Comparison of ENCODE assay signal across 15 cellular contexts in genomic region chr14:90319634-90320541, GRCh38. TPM values are rescaled to one million over a fixed set of nuclear protein-coding genes. Genes with fewer than 3 reads are reported as not detected.
A peak's percentile ranks its signal among the peaks of the same experiment; 100 is the strongest.
DNase-seq lines count a peak whose midpoint lies in the region; ATAC-seq lines count a peak whose summit lies in the region.
"Had no signal": no experiment of that assay in that cellular context is flagged by ENCODE, and none has a peak within 500 bp of the region (broad histone marks: within the 10 kb centered on the region; RNA-seq: fewer than 3 reads in every experiment).

No MANE protein-coding gene starts in this region.

- peaks cover 33% of the 10 kb centered on the region for H3K36me3 Mint-ChIP-seq in activated naive CD4-positive, alpha-beta T cell treated with anti-CD3 and anti-CD28 coated beads for 36 hours (ENCODE audit: low read depth)
- peaks cover 34% of the 10 kb centered on the region for H3K36me3 Mint-ChIP-seq in activated CD8-positive, alpha-beta T cell treated with anti-CD3 and anti-CD28 coated beads, Interleukin-2, amount 10 ng/mL, durations not matched to agents 7 days and 5 days (ENCODE audit: low read depth)

- no peak for DNase-seq in activated naive CD4-positive, alpha-beta T cell treated with anti-CD3 and anti-CD28 coated beads for 36 hours
- DNase-seq in activated naive CD4-positive, alpha-beta T cell (lab: John Stamatoyannopoulos, UW), result no peak
- peak; percentile 9 for DNase-seq in HCEC 1CT
- no peak for DNase-seq in activated CD8-positive, alpha-beta T cell treated with anti-CD3 and anti-CD28 coated beads, Interleukin-2, amount 10 ng/mL, durations not matched to agents 7 days and 5 days
- no peak for DNase-seq in stimulated activated naive CD8-positive, alpha-beta T cell treated with anti-CD3 and anti-CD28 coated beads, Interleukin-15, Interleukin-2, amounts not matched to agents 100 U/mL and 50 U/mL, for 24 hours
- DNase-seq in SIG-M5 treated with dmso at 0.1 percent for 504 hours (lab: John Stamatoyannopoulos, UW; ENCODE audit: unreplicated experiment), result no peak
- DNase-seq in SKM-1 treated with dmso at 0.1 percent for 144 hours (lab: John Stamatoyannopoulos, UW; ENCODE audit: unreplicated experiment), result no peak
- DNase-seq in DMS79 (lab: John Stamatoyannopoulos, UW), result no peak
- DNase-seq: CD4-positive, CD25-positive, alpha-beta regulatory T cell; KBM-7; NCI-H1436; NCI-H2081; NCI-H748 treated with DMSO at 0.1 percent for 48 hours; PC-9 had no signal

- CTCF ChIA-PET in activated naive CD4-positive, alpha-beta T cell treated with anti-CD3 and anti-CD28 coated beads for 36 hours (lab: Charles Lee), result interaction anchor here (0.6 kb wide), 1 partner anchor 30 kb away, joined by 3 read pairs; no protein-coding TSS in a partner anchor
- CTCF ChIA-PET in activated CD8-positive, alpha-beta T cell treated with anti-CD3 and anti-CD28 coated beads, Interleukin-2, amount 10 ng/mL, durations not matched to agents 7 days and 5 days (lab: Charles Lee), result no interaction called here

- no peaks in the 10 kb centered on the region for H3K27me3 Mint-ChIP-seq in activated naive CD4-positive, alpha-beta T cell treated with anti-CD3 and anti-CD28 coated beads for 36 hours (ENCODE audit: low read depth)
- no peaks in the 10 kb centered on the region for H3K27me3 Mint-ChIP-seq in activated CD8-positive, alpha-beta T cell treated with anti-CD3 and anti-CD28 coated beads, Interleukin-2, amount 10 ng/mL, durations not matched to agents 7 days and 5 days (ENCODE audit: low read depth)
- H3K27me3 Mint-ChIP-seq: B cell; CD4-positive, CD25-positive, alpha-beta regulatory T cell had no signal

- peaks cover 7% of the 10 kb centered on the region for H3K9me3 Mint-ChIP-seq in activated naive CD4-positive, alpha-beta T cell treated with anti-CD3 and anti-CD28 coated beads for 36 hours
- peaks cover 9% of the 10 kb centered on the region for H3K9me3 Mint-ChIP-seq in activated CD8-positive, alpha-beta T cell treated with anti-CD3 and anti-CD28 coated beads, Interleukin-2, amount 10 ng/mL, durations not matched to agents 7 days and 5 days (ENCODE audit: insufficient read depth)
- H3K9me3 Mint-ChIP-seq: CD4-positive, CD25-positive, alpha-beta regulatory T cell had no signal

- H3K27ac Mint-ChIP-seq in activated naive CD4-positive, alpha-beta T cell treated with anti-CD3 and anti-CD28 coated beads for 36 hours, result peak overlapping the region; percentile 87
- peak overlapping the region; percentile 53 for H3K27ac Mint-ChIP-seq in activated CD8-positive, alpha-beta T cell treated with anti-CD3 and anti-CD28 coated beads, Interleukin-2, amount 10 ng/mL, durations not matched to agents 7 days and 5 days
- H3K27ac Mint-ChIP-seq: B cell had no signal

- peaks cover 34% of the 10 kb centered on the region for H3K4me1 Mint-ChIP-seq in activated naive CD4-positive, alpha-beta T cell treated with anti-CD3 and anti-CD28 coated beads for 36 hours (ENCODE audit: low read depth)
- H3K4me1 Mint-ChIP-seq in activated CD8-positive, alpha-beta T cell treated with anti-CD3 and anti-CD28 coated beads, Interleukin-2, amount 10 ng/mL, durations not matched to agents 7 days and 5 days (ENCODE audit: low read depth), result peaks cover 13% of the 10 kb centered on the region

- no peak overlapping the region for H3K4me3 Mint-ChIP-seq in activated naive CD4-positive, alpha-beta T cell treated with anti-CD3 and anti-CD28 coated beads for 36 hours
- no peak overlapping the region for H3K4me3 Mint-ChIP-seq in activated CD8-positive, alpha-beta T cell treated with anti-CD3 and anti-CD28 coated beads, Interleukin-2, amount 10 ng/mL, durations not matched to agents 7 days and 5 days
- H3K4me3 Mint-ChIP-seq: B cell; CD4-positive, CD25-positive, alpha-beta regulatory T cell had no signal

- intact Hi-C loops in activated naive CD4-positive, alpha-beta T cell treated with anti-CD3 and anti-CD28 coated beads for 36 hours (cut with micrococcal nuclease), result loop anchor here (1.0 kb wide), 2 partner anchors 11 to 63 kb away; partner anchors contain the start of gene NRDE2

- ATAC-seq in activated CD8-positive, alpha-beta T cell treated with anti-CD3 and anti-CD28 coated beads, Interleukin-2, amount 10 ng/mL, durations not matched to agents 7 days and 5 days, result no peak
- peak; percentile 49 for ATAC-seq in stimulated activated naive CD8-positive, alpha-beta T cell treated with anti-CD3 and anti-CD28 coated beads, Interleukin-15, Interleukin-2, amounts not matched to agents 100 U/mL and 50 U/mL, for 24 hours

- POLR2A ChIA-PET in activated CD8-positive, alpha-beta T cell treated with anti-CD3 and anti-CD28 coated beads, Interleukin-2, amount 10 ng/mL, durations not matched to agents 7 days and 5 days (lab: Charles Lee), result no interaction called here

RNA-seq across cellular contexts. Expression of gene NRDE2, which starts 11.9 kb away (rescaled TPM):
- total RNA-seq in activated naive CD4-positive, alpha-beta T cell treated with anti-CD3 and anti-CD28 coated beads for 36 hours, result 10 to 100 TPM; 22.0 to 23.1 TPM
- total RNA-seq in activated CD8-positive, alpha-beta T cell treated with anti-CD3 and anti-CD28 coated beads, Interleukin-2, amount 10 ng/mL, durations not matched to agents 7 days and 5 days, result 10 to 100 TPM; 22.1 to 23.5 TPM
